In the genomic region with DNA sequence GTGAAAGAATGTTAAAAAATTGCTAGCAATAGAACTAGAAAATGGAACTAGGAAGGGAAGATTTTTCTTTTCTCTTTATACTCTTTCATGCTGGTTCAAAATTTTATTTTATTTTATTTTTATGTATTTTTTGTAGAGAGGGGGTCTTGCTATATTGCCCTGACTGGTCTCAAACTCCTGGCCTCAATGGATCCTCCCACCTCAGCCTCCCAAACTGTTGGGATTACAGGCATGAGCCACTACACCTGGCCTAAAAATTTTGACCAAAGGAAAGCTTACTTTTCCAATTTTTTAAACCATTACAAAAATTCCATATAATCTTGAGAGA, we compare ENCODE assay signal across 9 cellular contexts. TPM values are rescaled to one million over a fixed set of nuclear protein-coding genes. Genes with fewer than 3 reads are reported as not detected.
DNase-seq lines count a peak whose midpoint lies in the region; ATAC-seq, FAIRE-seq and TF ChIP-seq lines count a peak whose summit lies in the region.
"Had no signal": no experiment of that assay in that cellular context is flagged by ENCODE, and none has a peak within 500 bp of the region (broad histone marks: within the 10 kb centered on the region; RNA-seq: fewer than 3 reads in every experiment).

No MANE protein-coding gene starts in this region.

- H3K4me1 ChIP-seq in Loucy (ENCODE audit: insufficient read depth, low read length, poor library complexity, severe bottlenecking) = peaks cover 6% of the 10 kb centered on the region
- H3K4me1 ChIP-seq in pancreas = peaks cover 17 to 31% (median 19%) of the 10 kb centered on the region in 3 donors

- H3K4me3 ChIP-seq in Loucy (ENCODE audit: low read length, poor library complexity, severe bottlenecking) (no peak overlapping the region), pancreas (no peak overlapping the region)

- H3K36me3 ChIP-seq in Loucy (ENCODE audit: insufficient read depth, low read length) (no peaks in the 10 kb centered on the region), pancreas (no peaks in the 10 kb centered on the region)

- intact Hi-C loops in pancreas (cut with DNase I) = loop anchor here in 2 of 3 donors (10.0 kb wide), 1 partner anchor 359 kb away; a partner anchor contains a TSS

- peak overlapping the region; percentile 62 for H3K4me2 ChIP-seq in Loucy (ENCODE audit: low read depth, low read length, poor library complexity, severe bottlenecking)

- peak overlapping the region; percentile 16; the same call in 1 of the 2 replicates for H3K27ac ChIP-seq in C4-2B
- peak overlapping the region; percentile 85 for H3K27ac ChIP-seq in epithelial cell of prostate
- H3K27ac ChIP-seq in pancreas = peak overlapping the region; percentile 76 to 91 (median 84)

- H4K20me1 ChIP-seq in Loucy (ENCODE audit: insufficient read depth, low read length, poor library complexity, severe bottlenecking) = no peaks in the 10 kb centered on the region

- ATAC-seq in pancreas (no peak), GM21526 (IDR thresholded peaks at IDR 0.05; ENCODE audit: low FRiP score, unreplicated experiment) (no peak), GM21360 (IDR thresholded peaks at IDR 0.05; ENCODE audit: unreplicated experiment) (no peak)

- H3K9me3 ChIP-seq in Loucy (ENCODE audit: insufficient read depth, low read depth, low read length) = no peaks in the 10 kb centered on the region
- no peaks in the 10 kb centered on the region for H3K9me3 ChIP-seq in pancreas

- H2AFZ ChIP-seq in Loucy (ENCODE audit: low read length) = no peak overlapping the region

- H3K79me2 ChIP-seq in Loucy (ENCODE audit: insufficient read depth, low read length) = no peaks in the 10 kb centered on the region

- no peaks in the 10 kb centered on the region for H3K9me2 ChIP-seq in Loucy (replicated peaks; ENCODE audit: low read depth, low read length)

- H3K9ac ChIP-seq in Loucy (ENCODE audit: low read depth, low read length, poor library complexity, severe bottlenecking) = peak overlapping the region; percentile 29

- no peak for DNase-seq in epithelial cell of prostate (ENCODE audit: low read depth, low spot score)
- DNase-seq in pancreas = no peak
- no peak for DNase-seq in MV-4-11 (lab: John Stamatoyannopoulos, UW)
- no peak for DNase-seq in AML-193 (lab: John Stamatoyannopoulos, UW)

- H3F3A ChIP-seq in Loucy (ENCODE audit: low read depth) = peaks cover 3% of the 10 kb centered on the region; the same call in 1 of the 2 replicates

- no peaks in the 10 kb centered on the region for H3K27me3 ChIP-seq in Loucy (ENCODE audit: insufficient read depth, low read length, poor library complexity, severe bottlenecking)
- H3K27me3 ChIP-seq in pancreas = no peaks in the 10 kb centered on the region

- FAIRE-seq in pancreas (lab: Jason Lieb, UNC) = no peak

- TF ChIP-seq CTCF in C4-2B (conservative IDR thresholded peaks at IDR 0.05) = no peak
- 0 out of 2 replicates have a peak, but pooled peaks have one; percentile 75 for TF ChIP-seq CTCF in Loucy (conservative IDR thresholded peaks at IDR 0.05; ENCODE audit: low read length)
- TF ChIP-seq CTCF in pancreas (IDR thresholded peaks at IDR 0.05) = peak in 1 of 4 donors; percentile 31

RNA-seq across cellular contexts. Expression of a gene that starts 10.0 kb away (rescaled TPM):
- 10 to 100 TPM; 14.9 to 21.5 (median 16.1) TPM for total RNA-seq in pancreas
- polyA plus RNA-seq in pancreas = 10 to 100 TPM; 10.8 to 11.3 TPM

RNA-seq across cellular contexts. Expression of a gene that starts 28.6 kb away (rescaled TPM):
- 10 to 100 TPM; 18.1 to 38.1 (median 25.0) TPM for total RNA-seq in pancreas
- 10 to 100 TPM; 16.0 to 24.8 TPM for polyA plus RNA-seq in pancreas

RNA-seq across cellular contexts. Expression of a gene that starts 44.2 kb away (rescaled TPM):
- 10 to 100 TPM; 13.7 to 94.7 (median 45.4) TPM for total RNA-seq in pancreas
- polyA plus RNA-seq in pancreas = 10 to 100 TPM in 1 of 2 donors, 1 to 10 TPM in 1; 5.2 to 45.5 TPM
- total RNA-seq: sciatic nerve had no signal

RNA-seq across cellular contexts. Expression of a gene that starts 56.3 kb away (rescaled TPM):
- total RNA-seq in pancreas = 1 to 10 TPM; 4.7 to 9.4 (median 7.1) TPM
- 1 to 10 TPM; 6.7 to 8.0 TPM for polyA plus RNA-seq in pancreas

RNA-seq across cellular contexts. Expression of a gene that starts 56.5 kb away (rescaled TPM):
- total RNA-seq in pancreas = 10 to 100 TPM; 16.2 to 29.0 (median 23.0) TPM
- 10 to 100 TPM; 18.8 to 21.0 TPM for polyA plus RNA-seq in pancreas

Comparison
In these comparisons a context has a peak if more than half of its experiments do, and no peak if none do; other contexts are left out.
1. H3K27ac ChIP-seq: peak in every context shown above with its lines; median percentile 85 in epithelial cell of prostate; 84 in pancreas; 16 in C4-2B.